8 cellular contexts compared by ENCODE assay signal in genomic region chr7:114924066-114924712, GRCh38. TPM values are rescaled to one million over a fixed set of nuclear protein-coding genes. Genes with fewer than 3 reads are reported as not detected.
A peak's percentile ranks its signal among the peaks of the same experiment; 100 is the strongest.
DNase-seq lines count a peak whose midpoint lies in the region; ATAC-seq and TF ChIP-seq lines count a peak whose summit lies in the region.

No MANE protein-coding gene starts in this region.

- peak overlapping the region; percentile 86 to 87 (median 87) for H3K4me3 ChIP-seq in breast epithelium
- H3K4me3 ChIP-seq in sigmoid colon = peak overlapping the region; percentile 7 to 89 (median 81)

- no peak for DNase-seq in breast epithelium (ENCODE audit: low spot score in 2 of 2)
- DNase-seq in sigmoid colon = no peak
- DNase-seq in NCI-H2081 treated with DMSO at 0.1 percent for 48 hours (lab: John Stamatoyannopoulos, UW) = no peak
- DNase-seq in NOMO-1 treated with dmso at 0.1 percent for 144 hours (lab: John Stamatoyannopoulos, UW; ENCODE audit: unreplicated experiment) = no peak
- no peak for DNase-seq in HK-2 (ENCODE audit: unreplicated experiment)

- WGBS in sigmoid colon, 2 donors = 48 to 76% methylated on average over 4 of the region's 4 CpGs

- H3K27me3 ChIP-seq in breast epithelium (no peaks in the 10 kb centered on the region), sigmoid colon (no peaks in the 10 kb centered on the region)

- no peaks in the 10 kb centered on the region for H3K4me1 ChIP-seq in breast epithelium
- peaks cover 0 to 43% (median 32%) of the 10 kb centered on the region in 4 donors for H3K4me1 ChIP-seq in sigmoid colon

- ATAC-seq in GM18502 (IDR thresholded peaks at IDR 0.05; ENCODE audit: poor library complexity, unreplicated experiment) (peak; percentile 27), HG03066 (IDR thresholded peaks at IDR 0.05; ENCODE audit: low read depth, unreplicated experiment) (peak; percentile 20), HG02981 (IDR thresholded peaks at IDR 0.05; ENCODE audit: unreplicated experiment) (no peak)

- no peaks in the 10 kb centered on the region for H3K9me3 ChIP-seq in breast epithelium
- no peaks in the 10 kb centered on the region for H3K9me3 ChIP-seq in sigmoid colon

- H3K27ac ChIP-seq in breast epithelium = peak overlapping the region; percentile 88 to 97
- peak overlapping the region; percentile 84 to 93 (median 88) for H3K27ac ChIP-seq in sigmoid colon

- TF ChIP-seq POLR2A in breast epithelium (IDR thresholded peaks at IDR 0.05) = no peak
- no peak for TF ChIP-seq POLR2A in sigmoid colon (IDR thresholded peaks at IDR 0.05)

- TF ChIP-seq EP300 in sigmoid colon (IDR thresholded peaks at IDR 0.05) = no peak

- TF ChIP-seq CTCF in breast epithelium (IDR thresholded peaks at IDR 0.05) (no peak), sigmoid colon (IDR thresholded peaks at IDR 0.05) (no peak)

- intact Hi-C loops in breast epithelium (cut with DNase I; ENCODE audit: low total_unique reads) = no loop called here
- intact Hi-C loops in sigmoid colon (cut with DNase I) = loop anchor here (5.0 to 10.0 kb wide), 4 partner anchors 83 to 837 kb away; no protein-coding TSS in a partner anchor

- H3K36me3 ChIP-seq in breast epithelium (no peaks in the 10 kb centered on the region), sigmoid colon (no peaks in the 10 kb centered on the region)

RNA-seq across cellular contexts. Expression of gene MDFIC, which starts 2.3 kb away (rescaled TPM):
- total RNA-seq in breast epithelium = 100 to 1,000 TPM in 1 of 3 donors, 10 to 100 TPM in 2; 29.9 to 146 (median 55.4) TPM
- 10 to 100 TPM; 33.0 to 58.1 (median 51.1) TPM for total RNA-seq in sigmoid colon
- polyA plus RNA-seq in sigmoid colon = 1 to 10 TPM; 4.4 to 8.3 (median 6.6) TPM
